25 cellular contexts compared by ENCODE assay signal in genomic region chr10:103021150-103021896, GRCh38.
DNase-seq lines count a peak whose midpoint lies in the region; ATAC-seq and TF ChIP-seq lines count a peak whose summit lies in the region.
"Had no signal": no experiment of that assay in that cellular context is flagged by ENCODE, and none has a peak within 500 bp of the region (broad histone marks: within the 10 kb centered on the region; RNA-seq: fewer than 3 reads in every experiment).

No MANE protein-coding gene starts in this region.

- no peaks in the 10 kb centered on the region for H3K36me3 ChIP-seq in brain microvascular endothelial cell (replicated peaks)
- no peaks in the 10 kb centered on the region for H3K36me3 ChIP-seq in smooth muscle cell (ENCODE audit: low read depth)
- H3K36me3 ChIP-seq in WERI-Rb-1, result no peaks in the 10 kb centered on the region
- H3K36me3 ChIP-seq: MG63, neutrophil had no signal

- no peak for ATAC-seq in HG03135 (IDR thresholded peaks at IDR 0.05; ENCODE audit: unreplicated experiment)
- ATAC-seq: activated CD8-positive, alpha-beta T cell treated with anti-CD3 and anti-CD28 coated beads, Interleukin-2, amount 10 ng/mL, durations not matched to agents 7 days and 5 days; foreskin keratinocyte had no signal

- peak; percentile 10 for DNase-seq in HCEC 1CT
- DNase-seq in brain microvascular endothelial cell, result no peak
- DNase-seq in left kidney (ENCODE audit: low read depth, low spot score), result peak; percentile 14
- DNase-seq in smooth muscle cell (lab: John Stamatoyannopoulos, UW; ENCODE audit: unreplicated experiment), result no peak
- no peak for DNase-seq in NCI-H128 (lab: John Stamatoyannopoulos, UW; ENCODE audit: unreplicated experiment)
- DNase-seq in WERI-Rb-1, result no peak
- no peak for DNase-seq in retina
- DNase-seq: activated CD4-positive, alpha-beta T cell treated with anti-CD3 and anti-CD28 coated beads for 1 hour; activated CD8-positive, alpha-beta T cell treated with anti-CD3 and anti-CD28 coated beads, Interleukin-2, amount 10 ng/mL, durations not matched to agents 7 days and 5 days; activated effector memory CD4-positive, alpha-beta T cell treated with Interleukin-2 at 50 U/mL for 16 hours; activated T-cell treated with anti-CD3 and anti-CD28 coated beads for 4 hours; effector memory CD4-positive, alpha-beta T cell; erythroblast; foreskin keratinocyte; hippocampal formation; MG63; NCI-H1417; NCI-H2107; NCI-H446 treated with DMSO at 0.1 percent for 48 hours; SIG-M5; stimulated activated CD4-positive, alpha-beta T cell treated with anti-CD3 and anti-CD28 coated beads, Interleukin-2, amount 100 ng/mL, for 24 hours had no signal

- peak overlapping the region; percentile 62 for H3K27ac ChIP-seq in brain microvascular endothelial cell
- peak overlapping the region; percentile 35 for H3K27ac ChIP-seq in smooth muscle cell (ENCODE audit: low read depth)
- no peak overlapping the region for H3K27ac ChIP-seq in WERI-Rb-1
- H3K27ac ChIP-seq: C4-2B, foreskin keratinocyte, neutrophil, skin epidermis had no signal

- H4K20me1 ChIP-seq in smooth muscle cell (ENCODE audit: low read depth), result no peaks in the 10 kb centered on the region

- 89% methylated on average over 18 of the region's 18 CpGs for WGBS in smooth muscle cell (ENCODE audit: low lambda C conversion rate)

- no peaks in the 10 kb centered on the region for H3K79me2 ChIP-seq in smooth muscle cell (ENCODE audit: low read depth)

- H3K9me3 ChIP-seq in smooth muscle cell (replicated peaks; ENCODE audit: low read depth), result no peaks in the 10 kb centered on the region
- no peaks in the 10 kb centered on the region for H3K9me3 ChIP-seq in WERI-Rb-1 (ENCODE audit: severe bottlenecking)
- H3K9me3 ChIP-seq: MG63, neutrophil had no signal

- in situ Hi-C loops in brain microvascular endothelial cell (cut with HindIII; ENCODE audit: low pct_ligation_motif_present, low sequenced_read_pairs), result no loop called here

- TF ChIP-seq CTCF in brain microvascular endothelial cell (IDR thresholded peaks at IDR 0.05; ENCODE audit: low read depth, low read length, missing control alignments) (no peak), smooth muscle cell (IDR thresholded peaks at IDR 0.05; ENCODE audit: borderline replicate concordance, insufficient read depth, poor library complexity, severe bottlenecking) (no peak), WERI-Rb-1 (IDR thresholded peaks at IDR 0.05; ENCODE audit: low read depth, low read length) (no peak)

- H3F3A ChIP-seq in smooth muscle cell (ENCODE audit: low read depth), result no peaks in the 10 kb centered on the region

- no peak overlapping the region for H2AFZ ChIP-seq in smooth muscle cell (ENCODE audit: low read depth)

- H3K27me3 ChIP-seq in brain microvascular endothelial cell (replicated peaks), result no peaks in the 10 kb centered on the region
- H3K27me3 ChIP-seq in smooth muscle cell (ENCODE audit: low read depth), result no peaks in the 10 kb centered on the region
- H3K27me3 ChIP-seq in WERI-Rb-1 (ENCODE audit: insufficient read depth, low read depth, severe bottlenecking), result no peaks in the 10 kb centered on the region
- H3K27me3 ChIP-seq: MG63, neutrophil had no signal

- peaks cover 5% of the 10 kb centered on the region for H3K4me1 ChIP-seq in smooth muscle cell (ENCODE audit: low read depth)
- H3K4me1 ChIP-seq: foreskin keratinocyte had no signal

- H3K4me3 ChIP-seq in brain microvascular endothelial cell (ENCODE audit: low read depth, low read length) (no peak overlapping the region), smooth muscle cell (no peak overlapping the region), WERI-Rb-1 (ENCODE audit: low read depth, low read length) (no peak overlapping the region)
- H3K4me3 ChIP-seq: MG63, skin epidermis had no signal

- peak overlapping the region; percentile 44 for H3K9ac ChIP-seq in smooth muscle cell (ENCODE audit: low read depth)

- H3K4me2 ChIP-seq in smooth muscle cell, result no peak overlapping the region

Comparison
In these comparisons a context has a peak if more than half of its experiments do, and no peak if none do; other contexts are left out.
1. DNase-seq: peak in HCEC 1CT (single experiment) and left kidney (single experiment); none in brain microvascular endothelial cell (single experiment), smooth muscle cell (single experiment), NCI-H128 (single experiment), WERI-Rb-1 (single experiment) and retina (single experiment).